1 cellular context compared by ENCODE assay signal in the genomic region with DNA sequence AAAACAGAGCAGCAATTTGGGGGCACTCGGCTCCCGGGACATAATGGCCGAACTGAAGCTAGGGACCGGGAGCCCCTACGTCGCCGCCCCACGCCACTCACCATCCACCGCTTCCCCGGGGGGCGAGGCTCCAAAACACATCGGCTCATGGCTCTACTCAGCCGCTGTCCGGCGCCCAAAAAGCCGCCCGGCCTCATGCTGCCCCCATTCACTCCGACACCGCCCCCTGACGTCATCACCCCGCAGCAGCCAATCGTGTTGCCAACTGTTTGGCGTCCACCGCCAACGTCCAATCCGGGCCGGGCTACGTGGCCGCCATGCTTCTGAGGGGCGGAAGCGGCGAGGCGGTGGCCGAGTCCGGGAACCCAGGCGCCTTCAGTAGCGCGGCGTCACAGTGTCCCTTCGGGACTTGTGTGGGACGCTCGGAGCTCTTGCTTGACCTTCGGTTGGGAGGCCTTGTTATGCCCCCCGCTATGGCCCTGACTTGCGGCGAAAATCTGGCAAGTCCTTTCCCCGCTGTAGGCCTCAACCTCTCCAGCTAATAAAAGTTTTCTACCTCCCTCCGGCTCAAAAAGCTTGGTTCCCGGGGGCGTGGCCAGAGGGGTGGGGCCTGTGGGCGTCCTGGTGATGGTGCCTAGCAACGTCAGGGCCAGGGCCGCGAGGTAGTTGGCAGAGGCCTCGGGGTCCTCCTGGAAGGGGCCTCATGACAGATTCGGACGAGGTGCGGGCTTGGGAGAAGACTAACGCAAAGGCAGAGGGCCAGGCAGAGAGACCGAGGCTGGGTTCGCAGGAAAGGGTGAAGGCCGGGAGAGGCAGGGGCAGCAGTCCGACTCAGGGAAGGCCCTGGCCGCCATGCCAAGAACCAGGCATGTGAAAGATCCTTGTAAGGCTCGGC.
TF ChIP-seq lines count a peak whose summit lies in the region.

A gene with protein sequence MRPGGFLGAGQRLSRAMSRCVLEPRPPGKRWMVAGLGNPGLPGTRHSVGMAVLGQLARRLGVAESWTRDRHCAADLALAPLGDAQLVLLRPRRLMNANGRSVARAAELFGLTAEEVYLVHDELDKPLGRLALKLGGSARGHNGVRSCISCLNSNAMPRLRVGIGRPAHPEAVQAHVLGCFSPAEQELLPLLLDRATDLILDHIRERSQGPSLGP (minus strand): TSS at position 221 of the 895 bp plus-strand sequence. CDS start 24 bp downstream, at position 197.
A gene with protein sequence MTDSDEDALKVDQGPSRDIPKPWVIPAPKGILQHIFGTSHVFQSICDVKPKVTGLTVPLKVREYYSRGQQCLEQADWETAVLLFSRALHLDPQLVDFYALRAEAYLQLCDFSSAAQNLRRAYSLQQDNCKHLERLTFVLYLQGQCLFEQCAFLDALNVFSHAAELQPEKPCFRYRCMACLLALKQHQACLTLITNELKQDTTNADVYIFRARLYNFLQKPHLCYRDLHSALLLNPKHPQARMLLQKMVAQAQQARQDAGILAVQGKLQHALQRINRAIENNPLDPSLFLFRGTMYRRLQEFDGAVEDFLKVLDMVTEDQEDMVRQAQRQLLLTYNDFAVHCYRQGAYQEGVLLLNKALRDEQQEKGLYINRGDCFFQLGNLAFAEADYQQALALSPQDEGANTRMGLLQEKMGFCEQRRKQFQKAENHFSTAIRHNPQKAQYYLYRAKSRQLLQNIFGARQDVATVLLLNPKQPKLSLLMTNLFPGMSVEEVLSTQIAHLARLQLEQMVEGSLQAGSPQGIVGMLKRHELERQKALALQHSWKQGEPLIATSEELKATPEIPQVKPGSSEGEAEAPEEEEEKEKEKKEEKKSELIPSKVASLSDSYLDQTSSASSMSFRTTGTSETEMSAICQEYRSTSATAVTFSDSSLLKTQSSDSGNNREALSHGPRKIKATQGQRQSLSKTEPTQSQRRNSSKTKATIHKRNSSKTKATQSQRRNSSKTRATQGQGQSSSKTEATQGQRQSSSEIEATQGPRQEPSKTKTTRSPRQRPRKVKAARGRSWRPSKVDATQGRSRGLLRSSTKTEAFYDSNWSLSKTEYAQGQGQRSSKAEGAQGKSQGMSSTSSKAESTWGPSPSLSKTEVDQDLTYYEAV (plus strand): TSS at position 637 of the 895 bp plus-strand sequence. CDS start 67 bp downstream, at position 704.

TF ChIP-seq in GM12878, 131 proteins besides CTCF, POLR2A, EP300 and RAD21 (continues in another document):
- TF ChIP-seq ZNF207 (IDR thresholded peaks at IDR 0.05; ENCODE audit: borderline replicate concordance), result 0 out of 2 replicates have a peak, but pooled peaks have one; percentile 30
- TF ChIP-seq, protein P1, sequence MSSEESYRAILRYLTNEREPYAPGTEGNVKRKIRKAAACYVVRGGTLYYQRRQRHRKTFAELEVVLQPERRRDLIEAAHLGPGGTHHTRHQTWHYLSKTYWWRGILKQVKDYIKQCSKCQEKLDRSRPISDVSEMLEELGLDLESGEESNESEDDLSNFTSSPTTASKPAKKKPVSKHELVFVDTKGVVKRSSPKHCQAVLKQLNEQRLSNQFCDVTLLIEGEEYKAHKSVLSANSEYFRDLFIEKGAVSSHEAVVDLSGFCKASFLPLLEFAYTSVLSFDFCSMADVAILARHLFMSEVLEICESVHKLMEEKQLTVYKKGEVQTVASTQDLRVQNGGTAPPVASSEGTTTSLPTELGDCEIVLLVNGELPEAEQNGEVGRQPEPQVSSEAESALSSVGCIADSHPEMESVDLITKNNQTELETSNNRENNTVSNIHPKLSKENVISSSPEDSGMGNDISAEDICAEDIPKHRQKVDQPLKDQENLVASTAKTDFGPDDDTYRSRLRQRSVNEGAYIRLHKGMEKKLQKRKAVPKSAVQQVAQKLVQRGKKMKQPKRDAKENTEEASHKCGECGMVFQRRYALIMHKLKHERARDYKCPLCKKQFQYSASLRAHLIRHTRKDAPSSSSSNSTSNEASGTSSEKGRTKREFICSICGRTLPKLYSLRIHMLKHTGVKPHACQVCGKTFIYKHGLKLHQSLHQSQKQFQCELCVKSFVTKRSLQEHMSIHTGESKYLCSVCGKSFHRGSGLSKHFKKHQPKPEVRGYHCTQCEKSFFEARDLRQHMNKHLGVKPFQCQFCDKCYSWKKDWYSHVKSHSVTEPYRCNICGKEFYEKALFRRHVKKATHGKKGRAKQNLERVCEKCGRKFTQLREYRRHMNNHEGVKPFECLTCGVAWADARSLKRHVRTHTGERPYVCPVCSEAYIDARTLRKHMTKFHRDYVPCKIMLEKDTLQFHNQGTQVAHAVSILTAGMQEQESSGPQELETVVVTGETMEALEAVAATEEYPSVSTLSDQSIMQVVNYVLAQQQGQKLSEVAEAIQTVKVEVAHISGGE (CRISPR knock-in tag; IDR thresholded peaks at IDR 0.05), result no peak
- TF ChIP-seq NR2F1 (conservative IDR thresholded peaks at IDR 0.05), result peak; percentile 53
- TF ChIP-seq SIN3A (IDR thresholded peaks at IDR 0.05; ENCODE audit: low read depth, low read length), result peak; percentile 92
- peak; percentile 42; the same call in 1 of the 2 replicates for TF ChIP-seq TARDBP (IDR thresholded peaks at IDR 0.05; ENCODE audit: borderline replicate concordance)
- peak; percentile 95 for TF ChIP-seq SP1 (IDR thresholded peaks at IDR 0.05; ENCODE audit: low read depth, low read length)
- TF ChIP-seq, protein P2, sequence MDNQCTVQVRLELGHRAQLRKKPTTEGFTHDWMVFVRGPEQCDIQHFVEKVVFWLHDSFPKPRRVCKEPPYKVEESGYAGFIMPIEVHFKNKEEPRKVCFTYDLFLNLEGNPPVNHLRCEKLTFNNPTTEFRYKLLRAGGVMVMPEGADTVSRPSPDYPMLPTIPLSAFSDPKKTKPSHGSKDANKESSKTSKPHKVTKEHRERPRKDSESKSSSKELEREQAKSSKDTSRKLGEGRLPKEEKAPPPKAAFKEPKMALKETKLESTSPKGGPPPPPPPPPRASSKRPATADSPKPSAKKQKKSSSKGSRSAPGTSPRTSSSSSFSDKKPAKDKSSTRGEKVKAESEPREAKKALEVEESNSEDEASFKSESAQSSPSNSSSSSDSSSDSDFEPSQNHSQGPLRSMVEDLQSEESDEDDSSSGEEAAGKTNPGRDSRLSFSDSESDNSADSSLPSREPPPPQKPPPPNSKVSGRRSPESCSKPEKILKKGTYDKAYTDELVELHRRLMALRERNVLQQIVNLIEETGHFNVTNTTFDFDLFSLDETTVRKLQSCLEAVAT (IDR thresholded peaks at IDR 0.05), result 0 out of 2 replicates have a peak, but pooled peaks have one; percentile 26
- TF ChIP-seq FOXK2 (IDR thresholded peaks at IDR 0.05), result peak; percentile 45
- TF ChIP-seq, protein P3, sequence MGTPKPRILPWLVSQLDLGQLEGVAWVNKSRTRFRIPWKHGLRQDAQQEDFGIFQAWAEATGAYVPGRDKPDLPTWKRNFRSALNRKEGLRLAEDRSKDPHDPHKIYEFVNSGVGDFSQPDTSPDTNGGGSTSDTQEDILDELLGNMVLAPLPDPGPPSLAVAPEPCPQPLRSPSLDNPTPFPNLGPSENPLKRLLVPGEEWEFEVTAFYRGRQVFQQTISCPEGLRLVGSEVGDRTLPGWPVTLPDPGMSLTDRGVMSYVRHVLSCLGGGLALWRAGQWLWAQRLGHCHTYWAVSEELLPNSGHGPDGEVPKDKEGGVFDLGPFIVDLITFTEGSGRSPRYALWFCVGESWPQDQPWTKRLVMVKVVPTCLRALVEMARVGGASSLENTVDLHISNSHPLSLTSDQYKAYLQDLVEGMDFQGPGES (IDR thresholded peaks at IDR 0.05), result peak; percentile 77; the same call in 1 of the 2 replicates
- TF ChIP-seq NR2C1 (IDR thresholded peaks at IDR 0.05), result peak; percentile 67
- TF ChIP-seq EGR1 (IDR thresholded peaks at IDR 0.05; ENCODE audit: borderline replicate concordance in 1 of 2, low read depth in 2 of 2, low read length in 2 of 2), result peak in 1 of 2 experiments; percentile 52; a peak in 1 of 3 replicates
- no peak for TF ChIP-seq MTA3 (IDR thresholded peaks at IDR 0.05; ENCODE audit: borderline replicate concordance, low read length)
- peak; percentile 97 for TF ChIP-seq CREB1 (IDR thresholded peaks at IDR 0.05; ENCODE audit: low read depth)
- peak; percentile 49; the same call in 1 of the 2 replicates for TF ChIP-seq BMI1 (IDR thresholded peaks at IDR 0.05; ENCODE audit: borderline replicate concordance)
- 0 out of 2 replicates have a peak, but pooled peaks have one; percentile 58 for TF ChIP-seq DPF2 (IDR thresholded peaks at IDR 0.05)
- TF ChIP-seq, protein P4, sequence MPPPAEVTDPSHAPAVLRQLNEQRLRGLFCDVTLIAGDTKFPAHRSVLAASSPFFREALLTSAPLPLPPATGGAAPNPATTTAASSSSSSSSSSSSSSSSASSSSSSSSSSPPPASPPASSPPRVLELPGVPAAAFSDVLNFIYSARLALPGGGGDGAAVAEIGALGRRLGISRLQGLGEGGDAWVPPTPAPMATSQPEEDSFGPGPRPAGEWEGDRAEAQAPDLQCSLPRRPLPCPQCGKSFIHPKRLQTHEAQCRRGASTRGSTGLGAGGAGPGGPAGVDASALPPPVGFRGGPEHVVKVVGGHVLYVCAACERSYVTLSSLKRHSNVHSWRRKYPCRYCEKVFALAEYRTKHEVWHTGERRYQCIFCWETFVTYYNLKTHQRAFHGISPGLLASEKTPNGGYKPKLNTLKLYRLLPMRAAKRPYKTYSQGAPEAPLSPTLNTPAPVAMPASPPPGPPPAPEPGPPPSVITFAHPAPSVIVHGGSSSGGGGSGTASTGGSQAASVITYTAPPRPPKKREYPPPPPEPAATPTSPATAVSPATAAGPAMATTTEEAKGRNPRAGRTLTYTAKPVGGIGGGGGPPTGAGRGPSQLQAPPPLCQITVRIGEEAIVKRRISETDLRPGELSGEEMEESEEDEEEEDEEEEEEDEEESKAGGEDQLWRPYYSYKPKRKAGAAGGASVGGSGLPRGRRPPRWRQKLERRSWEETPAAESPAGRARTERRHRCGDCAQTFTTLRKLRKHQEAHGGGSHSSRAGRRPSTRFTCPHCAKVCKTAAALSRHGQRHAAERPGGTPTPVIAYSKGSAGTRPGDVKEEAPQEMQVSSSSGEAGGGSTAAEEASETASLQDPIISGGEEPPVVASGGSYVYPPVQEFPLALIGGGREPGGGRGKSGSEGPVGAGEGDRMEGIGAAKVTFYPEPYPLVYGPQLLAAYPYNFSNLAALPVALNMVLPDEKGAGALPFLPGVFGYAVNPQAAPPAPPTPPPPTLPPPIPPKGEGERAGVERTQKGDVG (CRISPR knock-in tag; IDR thresholded peaks at IDR 0.05), result no peak
- no peak for TF ChIP-seq STAT3 (IDR thresholded peaks at IDR 0.05; ENCODE audit: low read depth, low read length)
- TF ChIP-seq RFX5 (IDR thresholded peaks at IDR 0.05; ENCODE audit: low read depth, low read length), result peak; percentile 79
- TF ChIP-seq EZH2 (IDR thresholded peaks at IDR 0.05; ENCODE audit: borderline replicate concordance, control insufficient read depth, low read depth, low read length), result no peak
- TF ChIP-seq YY1 (IDR thresholded peaks at IDR 0.05; ENCODE audit: low read depth, low read length), result peak; percentile 100
- peak; percentile 57 for TF ChIP-seq MEF2B (IDR thresholded peaks at IDR 0.05; ENCODE audit: partially characterized antibody, poor library complexity, severe bottlenecking)
- 0 out of 2 replicates have a peak, but pooled peaks have one; percentile 29 for TF ChIP-seq POLR2AphosphoS2 (IDR thresholded peaks at IDR 0.05; ENCODE audit: low read depth, low read length)
- no peak for TF ChIP-seq IKZF2 (IDR thresholded peaks at IDR 0.05)
- TF ChIP-seq, protein P5, sequence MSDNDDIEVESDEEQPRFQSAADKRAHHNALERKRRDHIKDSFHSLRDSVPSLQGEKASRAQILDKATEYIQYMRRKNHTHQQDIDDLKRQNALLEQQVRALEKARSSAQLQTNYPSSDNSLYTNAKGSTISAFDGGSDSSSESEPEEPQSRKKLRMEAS (IDR thresholded peaks at IDR 0.05; ENCODE audit: low read depth, low read length), result peak; percentile 73
- 0 out of 2 replicates have a peak, but pooled peaks have one; percentile 49 for TF ChIP-seq MXI1 (IDR thresholded peaks at IDR 0.05; ENCODE audit: low read depth, low read length)
- no peak for TF ChIP-seq ZNF622 (IDR thresholded peaks at IDR 0.05)
- TF ChIP-seq RELA (IDR thresholded peaks at IDR 0.05; ENCODE audit: borderline replicate concordance, partially characterized antibody), result peak; percentile 21
- TF ChIP-seq, protein P6, sequence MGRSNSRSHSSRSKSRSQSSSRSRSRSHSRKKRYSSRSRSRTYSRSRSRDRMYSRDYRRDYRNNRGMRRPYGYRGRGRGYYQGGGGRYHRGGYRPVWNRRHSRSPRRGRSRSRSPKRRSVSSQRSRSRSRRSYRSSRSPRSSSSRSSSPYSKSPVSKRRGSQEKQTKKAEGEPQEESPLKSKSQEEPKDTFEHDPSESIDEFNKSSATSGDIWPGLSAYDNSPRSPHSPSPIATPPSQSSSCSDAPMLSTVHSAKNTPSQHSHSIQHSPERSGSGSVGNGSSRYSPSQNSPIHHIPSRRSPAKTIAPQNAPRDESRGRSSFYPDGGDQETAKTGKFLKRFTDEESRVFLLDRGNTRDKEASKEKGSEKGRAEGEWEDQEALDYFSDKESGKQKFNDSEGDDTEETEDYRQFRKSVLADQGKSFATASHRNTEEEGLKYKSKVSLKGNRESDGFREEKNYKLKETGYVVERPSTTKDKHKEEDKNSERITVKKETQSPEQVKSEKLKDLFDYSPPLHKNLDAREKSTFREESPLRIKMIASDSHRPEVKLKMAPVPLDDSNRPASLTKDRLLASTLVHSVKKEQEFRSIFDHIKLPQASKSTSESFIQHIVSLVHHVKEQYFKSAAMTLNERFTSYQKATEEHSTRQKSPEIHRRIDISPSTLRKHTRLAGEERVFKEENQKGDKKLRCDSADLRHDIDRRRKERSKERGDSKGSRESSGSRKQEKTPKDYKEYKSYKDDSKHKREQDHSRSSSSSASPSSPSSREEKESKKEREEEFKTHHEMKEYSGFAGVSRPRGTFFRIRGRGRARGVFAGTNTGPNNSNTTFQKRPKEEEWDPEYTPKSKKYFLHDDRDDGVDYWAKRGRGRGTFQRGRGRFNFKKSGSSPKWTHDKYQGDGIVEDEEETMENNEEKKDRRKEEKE (IDR thresholded peaks at IDR 0.05), result no peak
- 0 out of 2 replicates have a peak, but pooled peaks have one; percentile 23 for TF ChIP-seq RUNX3 (IDR thresholded peaks at IDR 0.05; ENCODE audit: low read length)
- peak; percentile 83 for TF ChIP-seq HCFC1 (IDR thresholded peaks at IDR 0.05; ENCODE audit: low read length)
- TF ChIP-seq, protein P7, sequence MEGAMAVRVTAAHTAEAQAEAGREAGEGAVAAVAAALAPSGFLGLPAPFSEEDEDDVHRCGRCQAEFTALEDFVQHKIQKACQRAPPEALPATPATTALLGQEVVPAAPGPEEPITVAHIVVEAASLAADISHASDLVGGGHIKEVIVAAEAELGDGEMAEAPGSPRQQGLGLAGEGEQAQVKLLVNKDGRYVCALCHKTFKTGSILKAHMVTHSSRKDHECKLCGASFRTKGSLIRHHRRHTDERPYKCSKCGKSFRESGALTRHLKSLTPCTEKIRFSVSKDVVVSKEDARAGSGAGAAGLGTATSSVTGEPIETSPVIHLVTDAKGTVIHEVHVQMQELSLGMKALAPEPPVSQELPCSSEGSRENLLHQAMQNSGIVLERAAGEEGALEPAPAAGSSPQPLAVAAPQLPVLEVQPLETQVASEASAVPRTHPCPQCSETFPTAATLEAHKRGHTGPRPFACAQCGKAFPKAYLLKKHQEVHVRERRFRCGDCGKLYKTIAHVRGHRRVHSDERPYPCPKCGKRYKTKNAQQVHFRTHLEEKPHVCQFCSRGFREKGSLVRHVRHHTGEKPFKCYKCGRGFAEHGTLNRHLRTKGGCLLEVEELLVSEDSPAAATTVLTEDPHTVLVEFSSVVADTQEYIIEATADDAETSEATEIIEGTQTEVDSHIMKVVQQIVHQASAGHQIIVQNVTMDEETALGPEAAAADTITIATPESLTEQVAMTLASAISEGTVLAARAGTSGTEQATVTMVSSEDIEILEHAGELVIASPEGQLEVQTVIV (IDR thresholded peaks at IDR 0.05; ENCODE audit: borderline replicate concordance, partially characterized antibody), result peak; percentile 91
- peak in 1 of 2 experiments; percentile 22; a peak in 1 of 4 replicates for TF ChIP-seq BHLHE40 (IDR thresholded peaks at IDR 0.05; ENCODE audit: borderline replicate concordance in 1 of 2, low read depth in 2 of 2, low read length in 1 of 2)
